In the genomic region with DNA sequence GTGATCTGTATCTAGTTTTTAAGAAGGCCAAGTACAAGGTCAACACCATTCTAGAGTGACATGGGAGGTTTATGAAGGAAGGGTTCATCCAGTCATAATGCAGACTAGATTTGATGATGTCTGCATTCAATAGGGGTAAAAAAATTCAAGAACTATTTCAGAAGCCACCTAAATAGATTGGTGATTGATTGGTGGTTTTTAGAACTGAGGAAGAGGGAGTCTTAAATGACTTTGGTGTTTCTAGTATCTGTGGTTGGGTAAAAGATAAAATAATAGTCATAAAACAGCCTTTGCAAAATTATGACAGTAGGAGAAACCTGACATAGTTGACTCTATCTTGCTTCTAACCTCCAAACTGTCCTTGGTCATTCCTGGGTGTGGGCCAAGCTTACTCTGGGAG, we compare ENCODE assay signal across 11 cellular contexts.
"Had no signal": no experiment of that assay in that cellular context is flagged by ENCODE, and none has a peak within 500 bp of the region (broad histone marks: within the 10 kb centered on the region; RNA-seq: fewer than 3 reads in every experiment).

No MANE protein-coding gene starts in this region.

- H3K4me3 ChIP-seq: GM23248, GM23338, HAP-1 had no signal

- FAIRE-seq: H1, H54 had no signal

- H3K4me1 ChIP-seq: HAP-1 had no signal

- H3K36me3 ChIP-seq: HAP-1 had no signal

- ATAC-seq: GM23338, HCT116 had no signal

- H3K4me2 ChIP-seq: GM23338 had no signal

- H3K9ac ChIP-seq: GM23248 had no signal

- DNase-seq: GM23248, GOT3, H7, H9, HCEC 1CT, HFFc6 had no signal

- H2AFZ ChIP-seq: GM23248, GM23338 had no signal

- H3K9me3 ChIP-seq: HAP-1 had no signal

- H3K27ac ChIP-seq: GM23248 had no signal
